9 cellular contexts compared by ENCODE assay signal in the genomic region with DNA sequence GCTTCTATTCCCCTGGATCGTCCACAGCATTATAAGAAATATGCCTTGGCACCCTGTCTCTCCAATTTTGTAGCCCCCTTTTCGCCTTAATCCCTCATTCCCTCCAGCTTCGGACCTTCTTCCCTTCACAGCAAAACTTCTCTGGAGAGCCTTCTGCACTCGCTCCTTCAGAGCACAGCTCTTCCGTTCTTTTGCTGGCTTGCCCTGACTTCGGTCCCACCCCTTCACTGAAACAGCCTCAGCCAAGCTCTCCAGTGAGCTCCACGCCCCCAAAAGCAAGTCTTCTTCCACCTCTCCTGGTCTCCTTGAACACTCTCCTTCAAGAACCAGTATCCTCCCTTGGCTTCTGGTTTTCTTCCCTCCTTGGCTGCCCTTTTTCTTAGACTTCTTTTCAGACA. TPM values are rescaled to one million over a fixed set of nuclear protein-coding genes. Genes with fewer than 3 reads are reported as not detected.
DNase-seq lines count a peak whose midpoint lies in the region; ATAC-seq and TF ChIP-seq lines count a peak whose summit lies in the region.
"Had no signal": no experiment of that assay in that cellular context is flagged by ENCODE, and none has a peak within 500 bp of the region (broad histone marks: within the 10 kb centered on the region; RNA-seq: fewer than 3 reads in every experiment).

No MANE protein-coding gene starts in this region.

- no peak for TF ChIP-seq POLR2A in sigmoid colon (IDR thresholded peaks at IDR 0.05)

- in situ Hi-C loops in G401 (cut with HindIII; ENCODE audit: low sequenced_read_pairs) = no loop called here

- no peaks in the 10 kb centered on the region for H3K9me3 ChIP-seq in heart right ventricle
- H3K9me3 ChIP-seq in sigmoid colon = no peaks in the 10 kb centered on the region

- DNase-seq in G401 (ENCODE audit: low spot score) = peak; percentile 47
- DNase-seq in heart right ventricle = no peak
- DNase-seq in sigmoid colon = peak; percentile 63
- no peak for DNase-seq in NCI-H2227 treated with DMSO at 0.1 percent for 48 hours (lab: John Stamatoyannopoulos, UW)
- no peak for DNase-seq in stimulated activated naive CD4-positive, alpha-beta T cell treated with Interleukin-2 at 50 U/mL for 16 hours (lab: John Stamatoyannopoulos, UW)
- no peak for DNase-seq in SK-N-DZ (ENCODE audit: low spot score)
- no peak for DNase-seq in dermis blood vessel endothelial cell
- DNase-seq: effector CD8-positive, alpha-beta T cell had no signal

- TF ChIP-seq CTCF in WI38 (IDR thresholded peaks at IDR 0.05; ENCODE audit: low read depth, low read length) (no peak), heart right ventricle (IDR thresholded peaks at IDR 0.05) (no peak), sigmoid colon (IDR thresholded peaks at IDR 0.05) (no peak)

- intact Hi-C loops in heart right ventricle (cut with DNase I) (no loop called here), sigmoid colon (cut with DNase I) (no loop called here)

- TF ChIP-seq EP300 in sigmoid colon (IDR thresholded peaks at IDR 0.05) = no peak

- H3K4me3 ChIP-seq in WI38 (ENCODE audit: low read depth, low read length) (peak overlapping the region; percentile 79), heart right ventricle (peak overlapping the region in 9 of 10 donors; percentile 55 to 89 (median 71)), sigmoid colon (peak overlapping the region; percentile 26 to 85 (median 78))

- H3K27me3 ChIP-seq in heart right ventricle = peaks cover 0 to 19% (median 0%) of the 10 kb centered on the region in 7 donors
- H3K27me3 ChIP-seq in sigmoid colon = no peaks in the 10 kb centered on the region

- H3K4me1 ChIP-seq in heart right ventricle = peaks cover 0 to 51% (median 17%) of the 10 kb centered on the region in 9 donors
- H3K4me1 ChIP-seq in sigmoid colon = peaks cover 0 to 20% (median 19%) of the 10 kb centered on the region in 4 donors

- ATAC-seq in heart right ventricle = peak in 2 of 8 donors; percentile 23 to 37

- H3K27ac ChIP-seq in heart right ventricle = peak overlapping the region in 2 of 10 donors; percentile 6 to 13
- H3K27ac ChIP-seq in sigmoid colon = peak overlapping the region in 1 of 4 donors; percentile 70

- H3K36me3 ChIP-seq in heart right ventricle = no peaks in the 10 kb centered on the region
- no peaks in the 10 kb centered on the region for H3K36me3 ChIP-seq in sigmoid colon

- WGBS in heart right ventricle, 2 donors = 30 to 39% methylated on average over 7 of the region's 7 CpGs
- WGBS in sigmoid colon, 2 donors = 21 to 28% methylated on average over 7 of the region's 7 CpGs

RNA-seq across cellular contexts. Expression of a gene that starts 1.5 kb away (rescaled TPM):
- total RNA-seq in G401 (2014; rRNA removed; shearing (Covaris generic)) = 9.2 and 13.3 TPM in 2 replicates
- total RNA-seq in heart right ventricle (1 to 10 TPM; 1.7 to 6.6 (median 3.0) TPM), sigmoid colon (10 to 100 TPM in 1 of 4 donors, 1 to 10 TPM in 3; 3.9 to 11.1 (median 4.4) TPM), dermis blood vessel endothelial cell (13.1 and 23.5 TPM in 2 replicates)
- polyA plus RNA-seq in heart right ventricle (1 to 10 TPM; 1.5 to 4.1 TPM), sigmoid colon (1 to 10 TPM; 3.9 to 4.8 (median 4.8) TPM)
- 8.0 and 8.1 TPM in 2 replicates for polyA plus RNA-seq in SK-N-DZ (2014; cell fraction: cytosol; rRNA removed)
- polyA plus RNA-seq in SK-N-DZ (2014; cell fraction: nucleus; rRNA removed) = 4.4 and 4.6 TPM in 2 replicates

Comparison
In these comparisons a context has a peak if more than half of its experiments do, and no peak if none do; other contexts are left out.
1. DNase-seq: peak in G401 (single experiment) and sigmoid colon (single experiment); none in heart right ventricle (0 of 2), NCI-H2227 treated with DMSO at 0.1 percent for 48 hours (single experiment), stimulated activated naive CD4-positive, alpha-beta T cell treated with Interleukin-2 at 50 U/mL for 16 hours (single experiment), SK-N-DZ (single experiment) and dermis blood vessel endothelial cell (single experiment).
2. Peak in every context shown above with its lines, with median percentiles within 50 percentile points of each other: H3K4me3 ChIP-seq.